ENCODE assay signal across 34 cellular contexts in the genomic region with DNA sequence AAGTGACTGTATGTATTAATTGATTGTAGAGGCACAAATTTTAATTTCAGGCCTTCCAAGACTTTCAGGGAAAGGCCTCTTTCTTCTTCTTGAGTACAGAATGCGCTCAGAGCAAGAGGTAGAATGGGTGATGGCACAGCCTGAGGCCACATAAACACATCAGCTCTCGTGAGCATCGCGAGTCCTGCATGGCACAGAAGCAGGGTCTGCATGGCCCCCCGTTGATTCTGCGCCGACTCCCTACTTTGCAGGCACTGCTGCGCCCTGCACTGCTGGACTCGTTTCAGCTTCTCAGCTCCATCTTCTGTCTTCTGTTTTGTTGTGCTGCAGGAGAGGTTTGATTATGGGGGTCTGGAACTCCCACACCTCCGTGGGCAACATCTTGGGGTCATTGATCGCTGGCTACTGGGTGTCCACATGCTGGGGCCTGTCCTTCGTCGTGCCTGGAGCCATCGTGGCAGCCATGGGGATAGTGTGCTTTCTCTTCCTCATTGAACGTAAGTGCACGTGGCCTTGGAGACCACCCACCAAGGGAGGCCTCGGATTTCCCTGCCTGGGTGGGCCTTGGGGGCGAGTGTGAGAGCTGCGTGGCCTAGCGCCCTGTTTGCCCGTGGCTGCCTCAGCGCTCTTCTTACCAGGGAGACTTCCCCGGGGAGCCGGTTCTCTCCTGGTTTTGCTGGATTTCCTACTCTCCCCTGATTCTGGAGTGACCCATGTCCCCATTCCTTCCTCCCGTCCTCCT. TPM values are rescaled to one million over a fixed set of nuclear protein-coding genes. Genes with fewer than 3 reads are reported as not detected.
"Had no signal": no experiment of that assay in that cellular context is flagged by ENCODE, and none has a peak within 500 bp of the region (broad histone marks: within the 10 kb centered on the region; RNA-seq: fewer than 3 reads in every experiment).

No MANE protein-coding gene starts in this region.

- H3K27ac Mint-ChIP-seq: activated CD4-positive, alpha-beta memory T cell treated with anti-CD3 and anti-CD28 coated beads for 36 hours; activated CD4-positive, alpha-beta T cell treated with anti-CD3 and anti-CD28 coated beads, Interleukin-2, amount 10 ng/mL, durations not matched to agents 24 days and 14 days; activated naive CD4-positive, alpha-beta T cell treated with anti-CD3 and anti-CD28 coated beads, Interleukin-2, amount 10 ng/mL, durations not matched to agents 7 days and 5 days; activated naive CD8-positive, alpha-beta T cell treated with anti-CD3 and anti-CD28 coated beads, Interleukin-2, amount 10 ng/mL, durations not matched to agents 7 days and 5 days; activated T-helper 1 cell treated with anti-CD3 and anti-CD28 coated beads, Interleukin-12 subunit alpha, Interleukin-12 subunit beta, Interleukin-2, Interleukin-4 antibody, amounts not matched to agents 30 ng/mL and 10 ng/mL and 1 ng/mL, durations not matched to agents 14 hours and 24 hours and 36 hours; brain; nephron; progenitor cell of endocrine pancreas; stimulated activated memory B cell treated with anti-CD40 and anti-IgM and Interleukin-4, amounts not matched to agents 10 μg/mL and 1 μg/mL and 100 μg/mL, for 72 hours; stimulated activated naive CD8-positive, alpha-beta T cell treated with anti-CD3 and anti-CD28 coated beads, Interleukin-15, amount 100 ng/mL, for 72 hours; type B pancreatic cell had no signal

- H3K4me1 ChIP-seq: ascending aorta, gastroesophageal sphincter, left lung had no signal

- H3K27me3 Mint-ChIP-seq: activated CD4-positive, alpha-beta memory T cell treated with anti-CD3 and anti-CD28 coated beads for 36 hours; activated CD4-positive, alpha-beta T cell treated with anti-CD3 and anti-CD28 coated beads, Interleukin-2, amount 10 ng/mL, durations not matched to agents 24 days and 14 days; activated naive CD4-positive, alpha-beta T cell treated with anti-CD3 and anti-CD28 coated beads, Interleukin-2, amount 10 ng/mL, durations not matched to agents 7 days and 5 days; activated naive CD8-positive, alpha-beta T cell treated with anti-CD3 and anti-CD28 coated beads, Interleukin-2, amount 10 ng/mL, durations not matched to agents 7 days and 5 days; effector memory CD8-positive, alpha-beta T cell; progenitor cell of endocrine pancreas; stimulated activated memory B cell treated with anti-CD40 and anti-IgM and Interleukin-4, amounts not matched to agents 10 μg/mL and 1 μg/mL and 100 μg/mL, for 72 hours; stimulated activated naive CD8-positive, alpha-beta T cell treated with anti-CD3 and anti-CD28 coated beads, Interleukin-15, amount 100 ng/mL, for 72 hours; type B pancreatic cell had no signal

- H3K4me3 Mint-ChIP-seq: activated CD4-positive, alpha-beta memory T cell treated with anti-CD3 and anti-CD28 coated beads for 36 hours; activated CD4-positive, alpha-beta T cell treated with anti-CD3 and anti-CD28 coated beads, Interleukin-2, amount 10 ng/mL, durations not matched to agents 24 days and 14 days; activated naive CD4-positive, alpha-beta T cell treated with anti-CD3 and anti-CD28 coated beads, Interleukin-2, amount 10 ng/mL, durations not matched to agents 7 days and 5 days; activated naive CD8-positive, alpha-beta T cell treated with anti-CD3 and anti-CD28 coated beads, Interleukin-2, amount 10 ng/mL, durations not matched to agents 7 days and 5 days; activated T-helper 1 cell treated with anti-CD3 and anti-CD28 coated beads, Interleukin-12 subunit alpha, Interleukin-12 subunit beta, Interleukin-2, Interleukin-4 antibody, amounts not matched to agents 30 ng/mL and 10 ng/mL and 1 ng/mL, durations not matched to agents 14 hours and 24 hours and 36 hours; brain; effector memory CD8-positive, alpha-beta T cell; nephron; stimulated activated memory B cell treated with anti-CD40 and anti-IgM and Interleukin-4, amounts not matched to agents 10 μg/mL and 1 μg/mL and 100 μg/mL, for 72 hours; stimulated activated naive CD8-positive, alpha-beta T cell treated with anti-CD3 and anti-CD28 coated beads, Interleukin-15, amount 100 ng/mL, for 72 hours; type B pancreatic cell had no signal

- H3K27me3 ChIP-seq: ascending aorta, dorsolateral prefrontal cortex, gastroesophageal sphincter, left lung, neutrophil, right lobe of liver had no signal

- H3K9me3 ChIP-seq: ascending aorta, gastroesophageal sphincter, left lung, neutrophil, right lobe of liver had no signal

- H3K27ac ChIP-seq: ascending aorta, coronary artery, dorsolateral prefrontal cortex, gastroesophageal sphincter, left lung, neutrophil, right lobe of liver had no signal

- FAIRE-seq: endothelial cell of umbilical vein, small intestine had no signal

- ATAC-seq: activated CD4-positive, CD25-positive, alpha-beta regulatory T cell treated with anti-CD3 and anti-CD28 coated beads, Interleukin-2, amount 50 U/mL, for 24 hours; effector memory CD8-positive, alpha-beta T cell; gastroesophageal sphincter; left lung; right lobe of liver; stimulated activated memory B cell treated with anti-CD40 and anti-IgM and Interleukin-4, amounts not matched to agents 10 μg/mL and 1 μg/mL and 100 μg/mL, for 72 hours; stimulated activated naive CD8-positive, alpha-beta T cell treated with anti-CD3 and anti-CD28 coated beads, Interleukin-15, amount 100 ng/mL, for 72 hours had no signal

- H3K4me3 ChIP-seq: ascending aorta, coronary artery, dorsolateral prefrontal cortex, gastroesophageal sphincter, left lung, right lobe of liver had no signal

- H3K4me1 Mint-ChIP-seq: brain had no signal

- H3K9me3 Mint-ChIP-seq: activated CD4-positive, alpha-beta memory T cell treated with anti-CD3 and anti-CD28 coated beads for 36 hours; activated CD4-positive, alpha-beta T cell treated with anti-CD3 and anti-CD28 coated beads, Interleukin-2, amount 10 ng/mL, durations not matched to agents 24 days and 14 days; activated naive CD4-positive, alpha-beta T cell treated with anti-CD3 and anti-CD28 coated beads, Interleukin-2, amount 10 ng/mL, durations not matched to agents 7 days and 5 days; activated naive CD8-positive, alpha-beta T cell treated with anti-CD3 and anti-CD28 coated beads, Interleukin-2, amount 10 ng/mL, durations not matched to agents 7 days and 5 days; activated T-helper 1 cell treated with anti-CD3 and anti-CD28 coated beads, Interleukin-12 subunit alpha, Interleukin-12 subunit beta, Interleukin-2, Interleukin-4 antibody, amounts not matched to agents 30 ng/mL and 10 ng/mL and 1 ng/mL, durations not matched to agents 14 hours and 24 hours and 36 hours; effector memory CD8-positive, alpha-beta T cell; nephron; stimulated activated memory B cell treated with anti-CD40 and anti-IgM and Interleukin-4, amounts not matched to agents 10 μg/mL and 1 μg/mL and 100 μg/mL, for 72 hours; stimulated activated naive CD8-positive, alpha-beta T cell treated with anti-CD3 and anti-CD28 coated beads, Interleukin-15, amount 100 ng/mL, for 72 hours; type B pancreatic cell had no signal

- DNase-seq: activated CD4-positive, alpha-beta memory T cell treated with anti-CD3 and anti-CD28 coated beads for 36 hours; activated CD4-positive, alpha-beta T cell treated with anti-CD3 and anti-CD28 coated beads, Interleukin-2, amount 10 ng/mL, durations not matched to agents 24 days and 14 days; activated CD8-positive, alpha-beta memory T cell treated with anti-CD3 and anti-CD28 coated beads, Interleukin-2, amount 50 U/mL, for 4 hours; activated gamma-delta T cell; activated naive CD4-positive, alpha-beta T cell treated with anti-CD3 and anti-CD28 coated beads, Interleukin-2, amount 10 ng/mL, durations not matched to agents 7 days and 5 days; activated naive CD8-positive, alpha-beta T cell treated with anti-CD3 and anti-CD28 coated beads, Interleukin-2, amount 10 ng/mL, durations not matched to agents 7 days and 5 days; activated T-cell treated with anti-CD3 and anti-CD28 coated beads, Interleukin-2, amount 50 U/mL, for 1 hour; effector memory CD8-positive, alpha-beta T cell; hippocampal formation; right lobe of liver; small intestine; stimulated activated CD4-positive, alpha-beta T cell treated with anti-CD3 and anti-CD28 coated beads, Interleukin-4, amount 100 ng/mL, for 24 hours; stimulated activated naive CD8-positive, alpha-beta T cell treated with anti-CD3 and anti-CD28 coated beads, Interleukin-15, amount 100 ng/mL, for 72 hours; substantia nigra; T-helper 1 cell had no signal

RNA-seq across cellular contexts. Expression of gene RSPH1, which starts 47.3 kb away (rescaled TPM):
- total RNA-seq: activated CD4-positive, alpha-beta T cell treated with anti-CD3 and anti-CD28 coated beads, Interleukin-2, amount 10 ng/mL, durations not matched to agents 24 days and 14 days; activated CD8-positive, alpha-beta memory T cell treated with anti-CD3 and anti-CD28 coated beads for 36 hours; activated naive CD8-positive, alpha-beta T cell treated with anti-CD3 and anti-CD28 coated beads, Interleukin-2, amount 10 ng/mL, durations not matched to agents 7 days and 5 days; activated T-helper 1 cell treated with anti-CD3 and anti-CD28 coated beads, Interleukin-12 subunit alpha, Interleukin-12 subunit beta, Interleukin-2, Interleukin-4 antibody, amounts not matched to agents 30 ng/mL and 10 ng/mL and 1 ng/mL, durations not matched to agents 14 hours and 24 hours and 36 hours; ascending aorta; cardiac septum; endothelial cell of umbilical vein; fibroblast of lung; fibroblast of villous mesenchyme; lung microvascular endothelial cell had no signal
- polyA plus RNA-seq: fibroblast of lung had no signal
